In the genomic region with DNA sequence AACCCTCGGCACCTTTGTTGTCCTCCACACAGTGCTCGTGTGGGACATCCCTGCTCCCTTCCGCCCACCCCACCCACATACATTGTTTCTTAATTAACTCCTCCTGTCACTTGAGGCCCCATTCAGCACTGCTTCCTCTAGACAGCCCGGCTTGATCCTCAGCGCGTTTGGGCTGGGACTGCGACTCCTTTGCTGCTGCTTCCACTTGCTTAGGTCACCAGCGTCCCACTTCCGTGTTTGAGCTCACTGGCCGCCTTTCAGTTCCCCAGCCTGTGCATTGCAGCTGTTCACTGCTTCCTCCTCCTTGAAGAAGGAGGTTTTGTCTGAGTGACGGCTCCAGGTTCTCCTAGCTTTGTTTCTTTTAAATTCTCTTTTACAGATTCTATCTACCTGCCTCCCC, we compare ENCODE assay signal across 8 cellular contexts. TPM values are rescaled to one million over a fixed set of nuclear protein-coding genes. Genes with fewer than 3 reads are reported as not detected.
DNase-seq lines count a peak whose midpoint lies in the region; ATAC-seq and TF ChIP-seq lines count a peak whose summit lies in the region.

No MANE protein-coding gene starts in this region.

- H3K9ac ChIP-seq in OCI-LY1 (ENCODE audit: low read length), result no peak overlapping the region

- intact Hi-C loops in Caco-2 (cut with micrococcal nuclease; ENCODE audit: unreplicated experiment), result no loop called here
- intact Hi-C loops in right cardiac atrium (cut with DNase I), result no loop called here

- no peak overlapping the region for H3K4me3 ChIP-seq in Caco-2 (ENCODE audit: low read depth, low read length)
- no peak overlapping the region for H3K4me3 ChIP-seq in GM23338
- peak overlapping the region; percentile 37 for H3K4me3 ChIP-seq in OCI-LY1 (ENCODE audit: low read depth, low read length, poor library complexity, severe bottlenecking)
- H3K4me3 ChIP-seq in right cardiac atrium (ENCODE audit: low read length), result no peak overlapping the region
- no peak overlapping the region for H3K4me3 ChIP-seq in H7 (ENCODE audit: insufficient read depth, low read depth, low read length)

- peak; percentile 9; the same call in 1 of the 3 replicates for ATAC-seq in GM23338
- peak; percentile 80 for ATAC-seq in right cardiac atrium

- no peaks in the 10 kb centered on the region for H3K36me3 ChIP-seq in Caco-2 (ENCODE audit: control insufficient read depth, insufficient read depth, low read length)
- peaks cover 1% of the 10 kb centered on the region for H3K36me3 ChIP-seq in GM23338 (ENCODE audit: insufficient read depth)
- H3K36me3 ChIP-seq in OCI-LY1 (ENCODE audit: insufficient read depth, low read length), result peaks cover 17% of the 10 kb centered on the region
- peaks cover 5% of the 10 kb centered on the region for H3K36me3 ChIP-seq in H7 (replicated peaks; ENCODE audit: control insufficient read depth, insufficient read depth, low read length)

- H3K4me2 ChIP-seq in GM23338 (0 out of 2 replicates have a peak overlapping the region, but pooled peaks have one; percentile 10), OCI-LY1 (ENCODE audit: low read length) (peak overlapping the region; percentile 59)

- DNase-seq in Caco-2 (no peak), GM23338 (ENCODE audit: low spot score) (peak; percentile 21), activated gamma-delta T cell (lab: John Stamatoyannopoulos, UW) (peak; percentile 16), right cardiac atrium (peak; percentile 80 to 90 (median 87)), HEK293T (ENCODE audit: extremely low spot score) (no peak), H7 (no peak)
- peak; percentile 33 to 34 for DNase-seq in stimulated activated CD4-positive, alpha-beta T cell treated with anti-CD3 and anti-CD28 coated beads, Interleukin-15, amount 100 ng/mL, for 48 hours (ENCODE audit: low read depth in 2 of 2)

- H2AFZ ChIP-seq in GM23338 (no peak overlapping the region), OCI-LY1 (ENCODE audit: low read length) (no peak overlapping the region)

- H3K4me3 Mint-ChIP-seq in Caco-2 (ENCODE audit: unreplicated experiment) (no peak overlapping the region), GM23338 (no peak overlapping the region)

- no peaks in the 10 kb centered on the region; the same call in 1 of the 2 replicates for H3K4me1 ChIP-seq in Caco-2
- H3K4me1 ChIP-seq in GM23338 (ENCODE audit: insufficient read depth), result peaks cover 43% of the 10 kb centered on the region
- peaks cover 64% of the 10 kb centered on the region for H3K4me1 ChIP-seq in OCI-LY1 (ENCODE audit: insufficient read depth, low read length, severe bottlenecking)
- peaks cover 42% of the 10 kb centered on the region for H3K4me1 ChIP-seq in right cardiac atrium (ENCODE audit: control insufficient read depth, insufficient read depth, low read length)

- peaks cover 21% of the 10 kb centered on the region for H3K4me1 Mint-ChIP-seq in Caco-2 (ENCODE audit: low read depth, unreplicated experiment)
- peaks cover 58% of the 10 kb centered on the region for H3K4me1 Mint-ChIP-seq in GM23338

- no peaks in the 10 kb centered on the region for H3K27me3 Mint-ChIP-seq in Caco-2 (ENCODE audit: insufficient read depth, unreplicated experiment)
- H3K27me3 Mint-ChIP-seq in GM23338 (ENCODE audit: insufficient read depth, low read depth, poor library complexity), result peaks cover 7% of the 10 kb centered on the region

- H3K27me3 ChIP-seq in Caco-2 (replicated peaks; ENCODE audit: control insufficient read depth, insufficient read depth, low read length) (no peaks in the 10 kb centered on the region), GM23338 (ENCODE audit: insufficient read depth) (no peaks in the 10 kb centered on the region), OCI-LY1 (ENCODE audit: insufficient read depth, low read length) (no peaks in the 10 kb centered on the region), right cardiac atrium (ENCODE audit: control insufficient read depth, insufficient read depth) (no peaks in the 10 kb centered on the region), H7 (ENCODE audit: control insufficient read depth, insufficient read depth, low read length) (no peaks in the 10 kb centered on the region)

- WGBS in right cardiac atrium, result 33% methylated on average over 11 of the region's 11 CpGs

- H3K27ac ChIP-seq in GM23338 (ENCODE audit: low read depth) (0 out of 2 replicates have a peak overlapping the region, but pooled peaks have one; percentile 26), OCI-LY1 (ENCODE audit: low read depth, low read length, poor library complexity, severe bottlenecking) (peak overlapping the region; percentile 76), right cardiac atrium (ENCODE audit: low read length) (peak overlapping the region; percentile 12)

- no peaks in the 10 kb centered on the region for H3K9me3 Mint-ChIP-seq in Caco-2 (ENCODE audit: unreplicated experiment)
- no peaks in the 10 kb centered on the region for H3K9me3 Mint-ChIP-seq in GM23338

- TF ChIP-seq CTCF in Caco-2 (IDR thresholded peaks at IDR 0.05; ENCODE audit: insufficient read depth in 1 of 2, low read depth in 1 of 2, low read length in 1 of 2, severe bottlenecking in 1 of 2, unreplicated experiment in 1 of 2) (no peak), GM23338 (conservative IDR thresholded peaks at IDR 0.05; ENCODE audit: low read depth in 2 of 2) (no peak), OCI-LY1 (IDR thresholded peaks at IDR 0.05; ENCODE audit: low read length) (no peak)

- H3K9me3 ChIP-seq in Caco-2 (no peaks in the 10 kb centered on the region), OCI-LY1 (ENCODE audit: low read length) (no peaks in the 10 kb centered on the region), right cardiac atrium (ENCODE audit: control insufficient read depth, low read length) (no peaks in the 10 kb centered on the region)

- BruUV-seq in Caco-2 (replicated peaks; lab: Mats Ljungman, UMichigan), result no TSS peak

- H3K27ac Mint-ChIP-seq in Caco-2 (ENCODE audit: unreplicated experiment) (peak overlapping the region; percentile 47), GM23338 (no peak overlapping the region)

- peaks cover 8% of the 10 kb centered on the region; the same call in 1 of the 2 replicates for H3F3A ChIP-seq in GM23338 (replicated peaks; ENCODE audit: low read depth)
- H3F3A ChIP-seq in OCI-LY1 (ENCODE audit: insufficient read depth, low read length), result no peaks in the 10 kb centered on the region

- POLR2A ChIA-PET in Caco-2 (lab: Charles Lee), result no interaction called here
- POLR2A ChIA-PET in HEK293T (lab: Yijun Ruan, JAX), result interaction anchor here (1.9 kb wide), 1 partner anchor 16 kb away, joined by 10 read pairs; the partner anchor contains the start of gene RNF4

- no peaks in the 10 kb centered on the region for H3K9me2 ChIP-seq in GM23338 (ENCODE audit: insufficient read depth)
- H3K9me2 ChIP-seq in OCI-LY1 (ENCODE audit: low read depth, low read length), result no peaks in the 10 kb centered on the region

- H4K20me1 ChIP-seq in GM23338 (replicated peaks; ENCODE audit: insufficient read depth), result peaks cover 85% of the 10 kb centered on the region
- H4K20me1 ChIP-seq in OCI-LY1 (ENCODE audit: insufficient read depth, low read length), result no peaks in the 10 kb centered on the region

- CTCF ChIA-PET in Caco-2 (lab: Charles Lee), result interaction anchor here (0.7 kb wide), 1 partner anchor 27 kb away, joined by 3 read pairs; no protein-coding TSS in a partner anchor
- CTCF ChIA-PET in HEK293T (lab: Yijun Ruan, JAX), result interaction anchor here (0.8 kb wide), 1 partner anchor 188 kb away, joined by 3 read pairs; no protein-coding TSS in a partner anchor

- H3K79me2 ChIP-seq in GM23338 (replicated peaks; ENCODE audit: insufficient read depth) (peaks cover 100% of the 10 kb centered on the region), OCI-LY1 (ENCODE audit: insufficient read depth, low read length) (peaks cover 83% of the 10 kb centered on the region)

- H3K36me3 Mint-ChIP-seq in Caco-2 (ENCODE audit: insufficient read depth, unreplicated experiment) (peaks cover 33% of the 10 kb centered on the region), GM23338 (ENCODE audit: low read depth) (peaks cover 13% of the 10 kb centered on the region)

TF ChIP-seq in GM23338, 12 proteins besides CTCF, POLR2A, EP300 and RAD21:
- TF ChIP-seq CREB1 (CRISPR knock-in tag; IDR thresholded peaks at IDR 0.05; ENCODE audit: low read depth), result no peak
- no peak for TF ChIP-seq ZNF331 (CRISPR knock-in tag; IDR thresholded peaks at IDR 0.05; ENCODE audit: low read depth)
- TF ChIP-seq NANOG (IDR thresholded peaks at IDR 0.05; ENCODE audit: borderline replicate concordance), result no peak

TF ChIP-seq in HEK293T, 16 proteins besides CTCF, POLR2A, EP300 and RAD21 (continues in another document):
- TF ChIP-seq L3MBTL2 (conservative IDR thresholded peaks at IDR 0.05) (no peak), NFRKB (IDR thresholded peaks at IDR 0.05) (no peak), TARDBP (IDR thresholded peaks at IDR 0.05) (no peak), FOXA1 (IDR thresholded peaks at IDR 0.05) (no peak), ELF4 (IDR thresholded peaks at IDR 0.05) (no peak), FOXK2 (IDR thresholded peaks at IDR 0.05) (no peak), CTBP1 (IDR thresholded peaks at IDR 0.05; ENCODE audit: borderline replicate concordance) (no peak), SP1 (IDR thresholded peaks at IDR 0.05) (no peak), FOXM1 (IDR thresholded peaks at IDR 0.05; ENCODE audit: borderline replicate concordance) (no peak), ZNF384 (IDR thresholded peaks at IDR 0.05) (no peak), HDGF (IDR thresholded peaks at IDR 0.05; ENCODE audit: borderline replicate concordance) (no peak), ARNT (IDR thresholded peaks at IDR 0.05) (no peak), BHLHE40 (IDR thresholded peaks at IDR 0.05; ENCODE audit: borderline replicate concordance) (no peak), LEF1 (IDR thresholded peaks at IDR 0.05; ENCODE audit: borderline replicate concordance) (no peak)

RNA-seq across cellular contexts. Expression of gene RNF4, which starts 16.1 kb away (rescaled TPM):
- total RNA-seq in Caco-2 (2022) (69.0 and 75.4 TPM in 2 replicates), right cardiac atrium (10 to 100 TPM; 28.2 to 35.7 (median 32.1) TPM)
- 77.2 and 87.5 TPM in 2 replicates for total RNA-seq in GM23338 (2014; rRNA removed; shearing (Covaris generic))
- polyA plus RNA-seq in GM23338 (2016; fragmentation: Nextera tagmentation; extraction: Ambion mirVana) (42.5 and 47.7 TPM in 2 replicates), right cardiac atrium (16.3 TPM)
- total RNA-seq in H7 (2014; rRNA removed; shearing (Covaris generic)), result 79.6 and 82.8 TPM in 2 replicates

RNA-seq across cellular contexts. Expression of gene FAM193A, which starts 51.5 kb away (rescaled TPM):
- total RNA-seq in Caco-2 (2022), result 28.7 and 31.2 TPM in 2 replicates
- total RNA-seq in GM23338 (2014; rRNA removed; shearing (Covaris generic)), result 20.8 and 22.9 TPM in 2 replicates
- 8.5 and 12.0 TPM in 2 replicates for polyA plus RNA-seq in GM23338 (2016; fragmentation: Nextera tagmentation; extraction: Ambion mirVana)
- total RNA-seq in right cardiac atrium, result 10 to 100 TPM; 16.9 to 19.2 (median 17.8) TPM
- 9.7 TPM for polyA plus RNA-seq in right cardiac atrium
- total RNA-seq in H7 (2014; rRNA removed; shearing (Covaris generic)), result 13.3 and 16.3 TPM in 2 replicates

Comparison
In these comparisons a context has a peak if more than half of its experiments do, and no peak if none do; other contexts are left out.
1. DNase-seq: peak in GM23338 (single experiment), activated gamma-delta T cell (single experiment), right cardiac atrium (3 of 3) and stimulated activated CD4-positive, alpha-beta T cell treated with anti-CD3 and anti-CD28 coated beads, Interleukin-15, amount 100 ng/mL, for 48 hours (2 of 2); none in Caco-2 (0 of 2), HEK293T (single experiment) and H7 (single experiment).
2. H3K27ac ChIP-seq: peak in every context shown above with its lines; median percentile 76 in OCI-LY1; 26 in GM23338; 12 in right cardiac atrium.